Comparison of ENCODE assay signal across 18 cellular contexts in the genomic region with DNA sequence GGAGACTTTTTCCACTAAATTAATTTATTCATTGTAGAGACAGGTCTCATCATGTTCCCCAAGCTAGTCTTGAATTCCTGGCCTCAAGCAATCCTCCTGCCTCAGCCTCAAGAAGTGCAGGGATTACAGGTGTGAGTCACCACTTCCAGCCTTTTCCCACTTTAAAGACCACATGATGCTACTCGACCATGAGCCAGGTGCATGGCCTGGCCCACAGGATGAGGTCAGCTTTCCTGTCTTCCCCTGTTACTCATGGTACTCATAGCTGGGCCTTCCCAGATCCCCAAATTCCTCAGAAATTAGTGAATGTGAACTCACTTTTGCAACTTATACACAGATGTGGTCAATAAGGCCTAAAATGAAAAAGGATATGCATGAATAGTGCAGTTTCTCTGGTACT.
DNase-seq lines count a peak whose midpoint lies in the region; ATAC-seq, FAIRE-seq and TF ChIP-seq lines count a peak whose summit lies in the region.
"Had no signal": no experiment of that assay in that cellular context is flagged by ENCODE, and none has a peak within 500 bp of the region (broad histone marks: within the 10 kb centered on the region; RNA-seq: fewer than 3 reads in every experiment).

No MANE protein-coding gene starts in this region.

- H3K36me3 Mint-ChIP-seq in neural progenitor cell: peaks cover 7% of the 10 kb centered on the region

- no peaks in the 10 kb centered on the region for H3K9me3 ChIP-seq in neural progenitor cell (ENCODE audit: low read depth)
- no peaks in the 10 kb centered on the region for H3K9me3 ChIP-seq in pancreas
- H3K9me3 ChIP-seq: gastroesophageal sphincter, HAP-1, uterus had no signal

- DNase-seq in AG09319 (ENCODE audit: extremely low read depth, low read depth) (peak; percentile 20), HK-2 (ENCODE audit: unreplicated experiment) (peak; percentile 72), amniotic epithelial cell (ENCODE audit: low read depth) (peak; percentile 48), hepatic stellate cell (ENCODE audit: low spot score) (peak; percentile 19), dermis blood vessel endothelial cell (no peak), neural progenitor cell (ENCODE audit: low spot score) (no peak), pancreas (no peak), NCI-H146 treated with DMSO at 0.1 percent for 48 hours (lab: John Stamatoyannopoulos, UW; ENCODE audit: unreplicated experiment) (no peak)
- DNase-seq: activated CD4-positive, alpha-beta T cell treated with anti-CD3 and anti-CD28 coated beads for 48 hours; activated T-cell treated with anti-CD3 and anti-CD28 coated beads, Interleukin-2, amount 50 U/mL, for 72 hours; dorsolateral prefrontal cortex; MV-4-11; T-helper 17 cell; uterus had no signal

- FAIRE-seq in pancreas (lab: Jason Lieb, UNC): no peak
- FAIRE-seq: islet of Langerhans had no signal

- H3K9ac ChIP-seq in neural progenitor cell: no peak overlapping the region
- H3K9ac ChIP-seq: BLaER1 treated with 17β-estradiol and CSF1 and Interleukin-3, amounts not matched to agents 10 nM and 100 nM had no signal

- H3K27ac ChIP-seq in neural progenitor cell: no peak overlapping the region
- H3K27ac ChIP-seq in pancreas: no peak overlapping the region
- H3K27ac ChIP-seq: BLaER1 treated with 17β-estradiol and CSF1 and Interleukin-3, amounts not matched to agents 10 nM and 100 nM; dorsolateral prefrontal cortex; gastroesophageal sphincter; uterus had no signal

- no peaks in the 10 kb centered on the region for H3K27me3 Mint-ChIP-seq in neural progenitor cell (ENCODE audit: insufficient read depth, low read depth)
- H3K27me3 Mint-ChIP-seq: T-helper 17 cell had no signal

- H3K9me3 Mint-ChIP-seq in neural progenitor cell: peaks cover 4% of the 10 kb centered on the region
- H3K9me3 Mint-ChIP-seq: activated T-cell treated with anti-CD3 and anti-CD28 coated beads, Interleukin-2, amount 50 U/mL, for 72 hours had no signal

- no peaks in the 10 kb centered on the region for H3K4me1 ChIP-seq in neural progenitor cell
- no peaks in the 10 kb centered on the region for H3K4me1 ChIP-seq in pancreas
- H3K4me1 ChIP-seq: gastroesophageal sphincter, HAP-1, uterus had no signal

- no peak for TF ChIP-seq CTCF in AG09319 (IDR thresholded peaks at IDR 0.05; ENCODE audit: low read depth, low read length)
- no peak for TF ChIP-seq CTCF in neural progenitor cell (IDR thresholded peaks at IDR 0.05)
- no peak for TF ChIP-seq CTCF in pancreas (IDR thresholded peaks at IDR 0.05)

- no peak overlapping the region for H3K4me2 ChIP-seq in neural progenitor cell

- no peaks in the 10 kb centered on the region for H3K27me3 ChIP-seq in neural progenitor cell
- H3K27me3 ChIP-seq in pancreas: no peaks in the 10 kb centered on the region
- H3K27me3 ChIP-seq: BLaER1 treated with 17β-estradiol and CSF1 and Interleukin-3, amounts not matched to agents 10 nM and 100 nM; dorsolateral prefrontal cortex; gastroesophageal sphincter; uterus had no signal

- no peak overlapping the region for H3K4me3 ChIP-seq in neural progenitor cell
- H3K4me3 ChIP-seq in pancreas: no peak overlapping the region
- H3K4me3 ChIP-seq: BLaER1 treated with 17β-estradiol and CSF1 and Interleukin-3, amounts not matched to agents 10 nM and 100 nM; dorsolateral prefrontal cortex; gastroesophageal sphincter; HAP-1; uterus had no signal

- no peak for ATAC-seq in pancreas
- ATAC-seq: activated T-cell treated with anti-CD3 and anti-CD28 coated beads, Interleukin-2, amount 50 U/mL, for 72 hours; gastroesophageal sphincter; T-helper 17 cell had no signal

- no peaks in the 10 kb centered on the region for H3F3A ChIP-seq in neural progenitor cell (ENCODE audit: low read depth)

- no peaks in the 10 kb centered on the region for H3K79me2 ChIP-seq in neural progenitor cell (ENCODE audit: low read depth)

- H2AFZ ChIP-seq in neural progenitor cell (replicated peaks): no peak overlapping the region

- H4K20me1 ChIP-seq in neural progenitor cell (ENCODE audit: low read depth): no peaks in the 10 kb centered on the region
- H4K20me1 ChIP-seq: BLaER1 treated with 17β-estradiol and CSF1 and Interleukin-3, amounts not matched to agents 10 nM and 100 nM had no signal

- H3K36me3 ChIP-seq in neural progenitor cell: no peaks in the 10 kb centered on the region
- no peaks in the 10 kb centered on the region for H3K36me3 ChIP-seq in pancreas
- H3K36me3 ChIP-seq: BLaER1 treated with 17β-estradiol and CSF1 and Interleukin-3, amounts not matched to agents 10 nM and 100 nM; gastroesophageal sphincter; HAP-1; uterus had no signal

- 76 to 77% methylated on average over 1 of the region's 1 CpG for WGBS in pancreas, 2 donors

- H3K4me3 Mint-ChIP-seq in neural progenitor cell: no peak overlapping the region
- H3K4me3 Mint-ChIP-seq: activated T-cell treated with anti-CD3 and anti-CD28 coated beads, Interleukin-2, amount 50 U/mL, for 72 hours; T-helper 17 cell had no signal

- no peaks in the 10 kb centered on the region for H3K4me1 Mint-ChIP-seq in neural progenitor cell
- H3K4me1 Mint-ChIP-seq: T-helper 17 cell had no signal

- intact Hi-C loops in pancreas (cut with DNase I): no loop called here

- H3K27ac Mint-ChIP-seq in neural progenitor cell: no peak overlapping the region
- H3K27ac Mint-ChIP-seq: activated T-cell treated with anti-CD3 and anti-CD28 coated beads, Interleukin-2, amount 50 U/mL, for 72 hours; T-helper 17 cell had no signal

Comparison
In these comparisons a context has a peak if more than half of its experiments do, and no peak if none do; other contexts are left out.
1. DNase-seq: peak in AG09319 (single experiment), HK-2 (single experiment), amniotic epithelial cell (single experiment) and hepatic stellate cell (single experiment); none in dermis blood vessel endothelial cell (single experiment), neural progenitor cell (single experiment), pancreas (0 of 6) and NCI-H146 treated with DMSO at 0.1 percent for 48 hours (single experiment).